ENCODE assay signal across 26 cellular contexts in the genomic region with DNA sequence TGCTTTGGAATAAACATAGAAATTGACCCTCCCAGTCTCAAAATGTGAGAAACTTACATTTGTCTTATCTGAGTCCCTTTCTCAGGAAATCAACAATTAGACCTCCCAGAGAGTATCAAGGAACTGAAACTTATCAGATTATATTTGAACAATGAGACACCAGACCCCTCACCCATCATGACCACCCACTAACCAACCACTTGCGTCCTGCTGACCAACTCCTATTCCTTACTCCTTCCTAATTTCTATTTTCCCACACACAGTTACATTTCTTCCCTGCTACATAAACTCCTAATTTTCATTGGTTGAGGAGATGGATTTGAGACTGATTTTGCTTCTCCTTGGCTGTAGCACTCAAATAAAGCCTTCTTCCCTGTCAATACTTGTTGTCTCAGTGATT.
"Had no signal": no experiment of that assay in that cellular context is flagged by ENCODE, and none has a peak within 500 bp of the region (broad histone marks: within the 10 kb centered on the region; RNA-seq: fewer than 3 reads in every experiment).

No MANE protein-coding gene starts in this region.

- ATAC-seq: effector memory CD8-positive, alpha-beta T cell; esophagus mucosa; foreskin keratinocyte; gastrocnemius medialis; gastroesophageal sphincter; heart left ventricle had no signal

- H3K36me3 ChIP-seq: colonic mucosa, esophagus muscularis mucosa, esophagus squamous epithelium, gastrocnemius medialis, gastroesophageal sphincter, heart left ventricle had no signal

- DNase-seq: colonic mucosa; cortex of kidney; dermis blood vessel endothelial cell; dorsolateral prefrontal cortex; effector CD4-positive, alpha-beta T cell; effector CD8-positive, alpha-beta T cell; effector memory CD4-positive, alpha-beta T cell; effector memory CD8-positive, alpha-beta T cell; endodermal cell; erythroblast; esophagus squamous epithelium; foreskin fibroblast; foreskin keratinocyte; foreskin melanocyte; gastrocnemius medialis; glutamatergic neuron; head of caudate nucleus; heart left ventricle had no signal

- H3K9me3 ChIP-seq: colonic mucosa, gastrocnemius medialis, gastroesophageal sphincter had no signal

- FAIRE-seq: colon, endothelial cell of umbilical vein, frontal cortex had no signal

- H3K4me3 ChIP-seq: colonic mucosa, coronary artery, dorsolateral prefrontal cortex, esophagus muscularis mucosa, esophagus squamous epithelium, gastrocnemius medialis, gastroesophageal sphincter, heart left ventricle had no signal

- H3K27ac ChIP-seq: colonic mucosa, coronary artery, dorsolateral prefrontal cortex, epithelial cell of prostate, esophagus muscularis mucosa, esophagus squamous epithelium, foreskin keratinocyte, gastrocnemius medialis, gastroesophageal sphincter, heart left ventricle had no signal

- H3K4me1 ChIP-seq: colonic mucosa, esophagus muscularis mucosa, gastrocnemius medialis, gastroesophageal sphincter, heart left ventricle had no signal

- H3K27me3 ChIP-seq: colonic mucosa, esophagus muscularis mucosa, esophagus squamous epithelium, foreskin keratinocyte, gastrocnemius medialis, gastroesophageal sphincter, heart left ventricle had no signal
